Comparison of ENCODE assay signal across 8 cellular contexts in the genomic region with DNA sequence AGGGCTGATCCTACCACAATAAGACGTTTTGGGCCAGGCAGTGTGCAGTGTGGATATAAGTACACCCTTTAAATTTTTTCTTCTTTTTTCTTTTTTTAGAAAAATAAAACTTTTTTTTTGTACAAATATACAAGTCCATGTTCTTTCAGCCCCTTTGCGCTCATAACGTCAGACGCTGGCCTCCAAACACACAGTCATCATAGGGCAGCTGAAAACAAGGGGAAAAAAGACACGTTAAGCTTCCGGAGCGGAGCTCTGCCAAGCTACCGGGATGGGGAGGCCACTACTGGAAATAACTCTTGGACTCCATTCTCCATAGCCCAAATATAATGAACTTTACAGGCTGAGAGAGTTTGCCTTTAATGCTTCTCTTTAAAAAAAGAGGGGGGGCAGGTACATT. TPM values are rescaled to one million over a fixed set of nuclear protein-coding genes. Genes with fewer than 3 reads are reported as not detected.
DNase-seq lines count a peak whose midpoint lies in the region; ATAC-seq, FAIRE-seq and TF ChIP-seq lines count a peak whose summit lies in the region.

No MANE protein-coding gene starts in this region.

- H3K36me3 ChIP-seq in SK-N-MC (ENCODE audit: insufficient read depth, low read length) (peaks cover 39% of the 10 kb centered on the region), endothelial cell of umbilical vein (ENCODE audit: control insufficient read depth in 2 of 2, extremely low read depth in 1 of 2, insufficient read depth in 2 of 2, low read length in 2 of 2) (peaks cover 15 to 21% of the 10 kb centered on the region in 2 experiments)

- H3K4me3 Mint-ChIP-seq in natural killer cell treated with Interleukin-12 subunit alpha and Interleukin-12 subunit beta and Interleukin-15 and Interleukin-18, amount 100 ng/mL, for 72 hours = peak overlapping the region; percentile 94

- BruUV-seq in endothelial cell of umbilical vein (replicated peaks; lab: Mats Ljungman, UMichigan) = no TSS peak

- no peaks in the 10 kb centered on the region for H3K9me3 Mint-ChIP-seq in natural killer cell treated with Interleukin-12 subunit alpha and Interleukin-12 subunit beta and Interleukin-15 and Interleukin-18, amount 100 ng/mL, for 72 hours

- TF ChIP-seq POLR2A in endothelial cell of umbilical vein (IDR thresholded peaks at IDR 0.05; ENCODE audit: low read depth, low read length) = no peak

- TF ChIP-seq CTCF in AG10803 (conservative IDR thresholded peaks at IDR 0.05; ENCODE audit: low read length) = no peak
- TF ChIP-seq CTCF in endothelial cell of umbilical vein (IDR thresholded peaks at IDR 0.05; ENCODE audit: extremely low read depth in 1 of 2, insufficient read depth in 1 of 2, low read depth in 1 of 2, low read length in 2 of 2) = no peak

- no peaks in the 10 kb centered on the region for H3K27me3 Mint-ChIP-seq in natural killer cell treated with Interleukin-12 subunit alpha and Interleukin-12 subunit beta and Interleukin-15 and Interleukin-18, amount 100 ng/mL, for 72 hours

- H3K4me3 ChIP-seq in AG10803 (ENCODE audit: low read length) = peak overlapping the region; percentile 84
- peak overlapping the region; percentile 98 for H3K4me3 ChIP-seq in SK-N-MC
- H3K4me3 ChIP-seq in endothelial cell of umbilical vein (replicated peaks in 1 of 3; ENCODE audit: insufficient read depth in 1 of 3, low read depth in 1 of 3, low read length in 3 of 3) = peak overlapping the region in 2 of 3 experiments; percentile 63 to 74

- H3K9ac ChIP-seq in SK-N-MC (ENCODE audit: insufficient read length) (no peak overlapping the region), endothelial cell of umbilical vein (replicated peaks; ENCODE audit: extremely low read depth, insufficient read depth, low read length) (peak overlapping the region; percentile 78)

- peak overlapping the region; percentile 60 for H3K4me2 ChIP-seq in endothelial cell of umbilical vein (ENCODE audit: insufficient read depth, low read length)

- H3K9me3 ChIP-seq in SK-N-MC (ENCODE audit: low read depth, low read length) = no peaks in the 10 kb centered on the region
- H3K9me3 ChIP-seq in endothelial cell of umbilical vein (replicated peaks; ENCODE audit: control insufficient read depth, insufficient read depth, low read length) = no peaks in the 10 kb centered on the region

- peaks cover 60% of the 10 kb centered on the region for H3K4me1 ChIP-seq in endothelial cell of umbilical vein (ENCODE audit: control insufficient read depth, extremely low read depth, insufficient read depth, low read length)

- no peaks in the 10 kb centered on the region for H4K20me1 ChIP-seq in endothelial cell of umbilical vein (replicated peaks; ENCODE audit: control insufficient read depth, extremely low read depth, insufficient read depth, low read length)

- H3K27ac ChIP-seq in SK-N-MC (peak overlapping the region; percentile 42; the same call in 1 of the 2 replicates), endothelial cell of umbilical vein (ENCODE audit: insufficient read depth, low read depth, low read length) (peak overlapping the region; percentile 74)

- no peaks in the 10 kb centered on the region for H3K27me3 ChIP-seq in endothelial cell of umbilical vein (ENCODE audit: control insufficient read depth in 2 of 2, insufficient read depth in 2 of 2, low read length in 2 of 2)

- no peaks in the 10 kb centered on the region for H3K9me1 ChIP-seq in endothelial cell of umbilical vein (replicated peaks; ENCODE audit: control insufficient read depth, extremely low read depth, insufficient read depth, low read length)

- POLR2A ChIA-PET in endothelial cell of umbilical vein (lab: Charles Lee) = interaction anchor here (0.6 to 3.0 kb wide), 3 partner anchors 109 to 352 kb away, joined by 4 to 9 read pairs (median 5); partner anchors contain the start of gene PSMA6

- CTCF ChIA-PET in endothelial cell of umbilical vein (lab: Charles Lee) = interaction anchor here (0.8 to 4.3 kb wide), 10 partner anchors 12 to 261 kb away, joined by 3 to 22 read pairs (median 4); no protein-coding TSS in a partner anchor

- H2AFZ ChIP-seq in endothelial cell of umbilical vein (ENCODE audit: low read depth, low read length) = no peak overlapping the region

- H3K79me2 ChIP-seq in endothelial cell of umbilical vein (ENCODE audit: control insufficient read depth, insufficient read depth, low read length) = peaks cover 23% of the 10 kb centered on the region

- dilution Hi-C loops in endothelial cell of umbilical vein (cut with MboI; ENCODE audit: extremely low pct_ligation_motif_present, low sequenced_read_pairs) = no loop called here

- peaks cover 36% of the 10 kb centered on the region for H3K36me3 Mint-ChIP-seq in natural killer cell treated with Interleukin-12 subunit alpha and Interleukin-12 subunit beta and Interleukin-15 and Interleukin-18, amount 100 ng/mL, for 72 hours

- peaks cover 64 to 69% of the 10 kb centered on the region in 2 donors for H3K4me1 Mint-ChIP-seq in natural killer cell treated with Interleukin-12 subunit alpha and Interleukin-12 subunit beta and Interleukin-15 and Interleukin-18, amount 100 ng/mL, for 72 hours (ENCODE audit: low read depth in 2 of 2)

- ATAC-seq in natural killer cell treated with Interleukin-12 subunit alpha and Interleukin-12 subunit beta and Interleukin-15 and Interleukin-18, amount 100 ng/mL, for 72 hours = no peak
- ATAC-seq in GM18868 (IDR thresholded peaks at IDR 0.05; ENCODE audit: unreplicated experiment) = no peak
- no peak for ATAC-seq in HG03354 (IDR thresholded peaks at IDR 0.05; ENCODE audit: poor library complexity, severe bottlenecking, unreplicated experiment)

- intact Hi-C loops in endothelial cell of umbilical vein (cut with micrococcal nuclease) = loop anchor here (5.0 kb wide), 1 partner anchor 620 kb away; no protein-coding TSS in a partner anchor

- DNase-seq in AG10803 (ENCODE audit: low read depth) (no peak), SK-N-MC (ENCODE audit: low read depth, low spot score) (no peak), endothelial cell of umbilical vein (ENCODE audit: low read depth, low spot score) (peak; percentile 71), NCI-H2029 treated with DMSO at 0.1 percent for 48 hours (lab: John Stamatoyannopoulos, UW) (no peak), SK-N-DZ (ENCODE audit: low spot score) (no peak)
- DNase-seq in natural killer cell treated with Interleukin-12 subunit alpha and Interleukin-12 subunit beta and Interleukin-15 and Interleukin-18, amount 100 ng/mL, for 72 hours (ENCODE audit: low spot score) = no peak

- H3K27ac Mint-ChIP-seq in natural killer cell treated with Interleukin-12 subunit alpha and Interleukin-12 subunit beta and Interleukin-15 and Interleukin-18, amount 100 ng/mL, for 72 hours = peak overlapping the region; percentile 98 to 99

- FAIRE-seq in endothelial cell of umbilical vein (lab: Jason Lieb, UNC) = peak; percentile 69

TF ChIP-seq in endothelial cell of umbilical vein, 7 proteins besides CTCF, POLR2A, EP300 and RAD21:
- TF ChIP-seq POLR2AphosphoS5 (IDR thresholded peaks at IDR 0.05; ENCODE audit: insufficient read depth, low read depth, low read length) = no peak
- TF ChIP-seq EZH2 (IDR thresholded peaks at IDR 0.05; ENCODE audit: borderline replicate concordance, low read depth, low read length, severe bottlenecking) = no peak
- no peak for TF ChIP-seq JUN (IDR thresholded peaks at IDR 0.05; ENCODE audit: borderline replicate concordance, insufficient read depth, insufficient read length, low read depth)
- TF ChIP-seq, protein P1, sequence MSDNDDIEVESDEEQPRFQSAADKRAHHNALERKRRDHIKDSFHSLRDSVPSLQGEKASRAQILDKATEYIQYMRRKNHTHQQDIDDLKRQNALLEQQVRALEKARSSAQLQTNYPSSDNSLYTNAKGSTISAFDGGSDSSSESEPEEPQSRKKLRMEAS (IDR thresholded peaks at IDR 0.05; ENCODE audit: insufficient read depth, insufficient read length) = no peak
- TF ChIP-seq FOS (IDR thresholded peaks at IDR 0.05; ENCODE audit: borderline replicate concordance, insufficient read depth, low read length) = no peak
- TF ChIP-seq MYC (IDR thresholded peaks at IDR 0.05; ENCODE audit: low read depth, low read length) = no peak
- no peak for TF ChIP-seq GATA2 (IDR thresholded peaks at IDR 0.05; ENCODE audit: insufficient read depth, insufficient read length, low read depth, low read length)

RNA-seq across cellular contexts. Expression of gene NFKBIA, which starts 2.7 kb away (rescaled TPM):
- total RNA-seq in endothelial cell of umbilical vein = 52.5 and 55.7 TPM in 2 replicates
- 80.3 and 82.8 TPM in 2 replicates for polyA plus RNA-seq in endothelial cell of umbilical vein
- polyA plus RNA-seq in endothelial cell of umbilical vein (2011; cell fraction: cytosol; rRNA removed) = 59.3 and 76.4 TPM in 2 replicates
- 246 and 311 TPM in 2 replicates for polyA plus RNA-seq in endothelial cell of umbilical vein (2011; cell fraction: nucleus; rRNA removed)
- 41.8 and 54.3 TPM in 2 replicates for polyA plus RNA-seq in endothelial cell of umbilical vein (2012)
- 118 and 161 TPM in 2 replicates for polyA minus RNA-seq in endothelial cell of umbilical vein
- polyA minus RNA-seq in endothelial cell of umbilical vein (2011; cell fraction: cytosol; rRNA and poly(A)+ RNA removed) = 147 TPM
- polyA minus RNA-seq in endothelial cell of umbilical vein (2011; cell fraction: nucleus; rRNA and poly(A)+ RNA removed) = 215 and 321 TPM in 2 replicates
- 1,000 to 10,000 TPM; 1,092 to 1,804 TPM for total RNA-seq in natural killer cell treated with Interleukin-12 subunit alpha and Interleukin-12 subunit beta and Interleukin-15 and Interleukin-18, amount 100 ng/mL, for 72 hours
- polyA plus RNA-seq in SK-N-DZ (2014; cell fraction: cytosol; rRNA removed) = 39.1 and 52.8 TPM in 2 replicates
- 109 and 143 TPM in 2 replicates for polyA plus RNA-seq in SK-N-DZ (2014; cell fraction: nucleus; rRNA removed)

Comparison
In these comparisons a context has a peak if more than half of its experiments do, and no peak if none do; other contexts are left out.
1. RNA of gene NFKBIA, which starts 2.7 kb away (total RNA-seq): 1,092 to 1,804 TPM in natural killer cell treated with Interleukin-12 subunit alpha and Interleukin-12 subunit beta and Interleukin-15 and Interleukin-18, amount 100 ng/mL, for 72 hours; 52.5 to 55.7 TPM in endothelial cell of umbilical vein; every median in the first group is over 10 times any median in the second.
2. Peak in every context shown above with its lines, with median percentiles within 50 percentile points of each other: H3K4me3 ChIP-seq.